18 cellular contexts compared by ENCODE assay signal in the genomic region with DNA sequence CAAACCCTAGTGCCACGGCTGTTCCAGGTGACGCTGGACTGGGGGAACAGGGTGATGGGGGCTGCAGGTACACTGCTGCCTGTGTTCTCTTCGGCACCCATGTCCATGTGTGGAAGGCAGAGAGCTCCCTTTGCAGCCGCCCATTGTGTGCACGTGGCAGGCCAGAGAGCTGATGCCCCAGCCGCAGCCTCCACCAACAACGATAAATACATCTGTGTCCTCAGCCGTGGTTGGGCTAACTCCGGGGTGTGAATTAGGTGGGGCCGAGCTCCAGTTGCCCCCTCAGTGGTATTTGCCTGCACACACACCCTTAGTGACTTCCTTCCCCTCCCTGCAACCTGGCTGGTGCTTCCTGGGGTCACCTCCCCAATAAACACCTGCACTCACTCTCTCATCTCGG.
DNase-seq lines count a peak whose midpoint lies in the region; ATAC-seq and TF ChIP-seq lines count a peak whose summit lies in the region.
"Had no signal": no experiment of that assay in that cellular context is flagged by ENCODE, and none has a peak within 500 bp of the region (broad histone marks: within the 10 kb centered on the region; RNA-seq: fewer than 3 reads in every experiment).

No MANE protein-coding gene starts in this region.

- no peaks in the 10 kb centered on the region for H3K36me3 ChIP-seq in testis (ENCODE audit: low read depth, missing control alignments)

- no peak overlapping the region for H2BK15ac ChIP-seq in H9 (ENCODE audit: low read depth, low read length)

- H3K18ac ChIP-seq in H9 (ENCODE audit: insufficient read length, low read depth, low read length) = no peak overlapping the region

- no peak for TF ChIP-seq CTCF in H9 (conservative IDR thresholded peaks at IDR 0.05)
- TF ChIP-seq CTCF in nephron progenitor cell (IDR thresholded peaks at IDR 0.05) = no peak
- TF ChIP-seq CTCF in testis (IDR thresholded peaks at IDR 0.05) = no peak

- no peak overlapping the region for H2BK12ac ChIP-seq in H9 (ENCODE audit: insufficient read length, low read depth, low read length)

- H3K9ac ChIP-seq in H9 (ENCODE audit: extremely low read depth, insufficient read length, low read length) = no peak overlapping the region

- no peaks in the 10 kb centered on the region for H3K79me2 ChIP-seq in H9 (ENCODE audit: insufficient read depth, low read length)

- H3K9me3 ChIP-seq in H9 (ENCODE audit: control insufficient read depth, low read depth, low read length) (no peaks in the 10 kb centered on the region), testis (no peaks in the 10 kb centered on the region)
- H3K9me3 ChIP-seq: Caco-2 had no signal

- H3K4me3 Mint-ChIP-seq in H9 (no peak overlapping the region; a peak in 1 of 5 replicates), nephron progenitor cell (no peak overlapping the region)
- H3K4me3 Mint-ChIP-seq: B cell; CD14-positive monocyte; CD8-positive, alpha-beta T cell; HFFc6 had no signal

- no peaks in the 10 kb centered on the region for H3K79me1 ChIP-seq in H9 (ENCODE audit: insufficient read depth, low read depth, low read length, poor library complexity, severe bottlenecking)

- no peak overlapping the region for H2BK5ac ChIP-seq in H9 (ENCODE audit: insufficient read length, low read length)

- H3K27ac ChIP-seq in H9 (ENCODE audit: insufficient read length, low read depth, low read length) (no peak overlapping the region), testis (no peak overlapping the region)
- H3K27ac ChIP-seq: HL-60 had no signal

- H3K4me1 ChIP-seq in H9 (ENCODE audit: insufficient read depth, low read length) = no peaks in the 10 kb centered on the region; the same call in 1 of the 2 replicates
- no peaks in the 10 kb centered on the region for H3K4me1 ChIP-seq in testis
- H3K4me1 ChIP-seq: Caco-2 had no signal

- H3K4me3 ChIP-seq in testis = no peak overlapping the region
- H3K4me3 ChIP-seq: K562 had no signal

- no peaks in the 10 kb centered on the region for H4K20me1 ChIP-seq in H9 (ENCODE audit: control insufficient read depth, insufficient read depth, insufficient read length)

- no peak overlapping the region for H4K8ac ChIP-seq in H9 (replicated peaks; ENCODE audit: insufficient read length, low read depth, low read length)

- H4K91ac ChIP-seq in H9 (ENCODE audit: insufficient read length, low read depth, low read length) = no peak overlapping the region

- ATAC-seq in HG03045 (IDR thresholded peaks at IDR 0.05; ENCODE audit: unreplicated experiment) = no peak
- ATAC-seq: CD8-positive, alpha-beta T cell had no signal

- H3K27me3 ChIP-seq in H9 (ENCODE audit: insufficient read depth, low read length) = no peaks in the 10 kb centered on the region
- no peaks in the 10 kb centered on the region for H3K27me3 ChIP-seq in testis

- DNase-seq in H9 (no peak), islet precursor cell (peak; percentile 48), nephron progenitor cell (no peak), NCI-H1694 treated with DMSO at 0.1 percent for 48 hours (lab: John Stamatoyannopoulos, UW) (no peak), OCI-M2 (lab: John Stamatoyannopoulos, UW; ENCODE audit: unreplicated experiment) (no peak), testis (no peak)
- DNase-seq: Caco-2; CD8-positive, alpha-beta T cell; DND-41; GF-D8; GOT3; HCEC 1CT; HFFc6 had no signal

- no peaks in the 10 kb centered on the region for H3K23me2 ChIP-seq in H9 (ENCODE audit: insufficient read length, low read depth, low read length, poor library complexity, severe bottlenecking)

- H3K14ac ChIP-seq in H9 (ENCODE audit: insufficient read depth, low read length) = peak overlapping the region; percentile 8; the same call in 1 of the 2 replicates

- H2BK20ac ChIP-seq in H9 (ENCODE audit: low read depth, low read length, poor library complexity, severe bottlenecking) = no peak overlapping the region

- no peak overlapping the region; a peak in 1 of 7 replicates for H3K27ac Mint-ChIP-seq in H9
- peak overlapping the region; percentile 87 for H3K27ac Mint-ChIP-seq in nephron progenitor cell
- H3K27ac Mint-ChIP-seq: B cell; CD8-positive, alpha-beta T cell; HFFc6 had no signal

- peaks cover 3% of the 10 kb centered on the region for H3K27me3 Mint-ChIP-seq in H9 (ENCODE audit: low read depth)
- H3K27me3 Mint-ChIP-seq in nephron progenitor cell (ENCODE audit: low read depth, poor library complexity) = peaks cover 7% of the 10 kb centered on the region
- H3K27me3 Mint-ChIP-seq: B cell had no signal

- H3K56ac ChIP-seq in H9 (ENCODE audit: insufficient read length, low read depth, low read length) = no peak overlapping the region

- H3K23ac ChIP-seq in H9 (ENCODE audit: insufficient read length, low read depth, low read length) = no peak overlapping the region

- intact Hi-C loops in testis (cut with DNase I; ENCODE audit: low total_unique reads) = no loop called here

- H2AFZ ChIP-seq in H9 (ENCODE audit: low read length) = no peak overlapping the region

- H2BK120ac ChIP-seq in H9 (ENCODE audit: low read depth, low read length, poor library complexity, severe bottlenecking) = no peak overlapping the region

- H4K5ac ChIP-seq in H9 (ENCODE audit: insufficient read length, low read depth, low read length) = no peak overlapping the region

- no CpG with 5 or more reads among the region's 11 CpGs for WGBS in H9 (ENCODE audit: extremely low coverage, insufficient read length, low lambda C conversion rate)
- 77 to 82% methylated on average over 11 of the region's 11 CpGs for WGBS in testis, 2 donors

- H3K36me3 Mint-ChIP-seq in H9 (ENCODE audit: insufficient read depth in 1 of 3, low read depth in 3 of 3) (no peaks in the 10 kb centered on the region; a peak in 1 of 7 replicates), nephron progenitor cell (ENCODE audit: low read depth) (no peaks in the 10 kb centered on the region)
- H3K36me3 Mint-ChIP-seq: CD14-positive monocyte; CD8-positive, alpha-beta T cell had no signal

- peaks cover 18 to 19% of the 10 kb centered on the region in 2 experiments for H3K4me1 Mint-ChIP-seq in H9
- peaks cover 39% of the 10 kb centered on the region for H3K4me1 Mint-ChIP-seq in nephron progenitor cell
- H3K4me1 Mint-ChIP-seq: B cell, CD14-positive monocyte had no signal

- no peak overlapping the region for H3K4ac ChIP-seq in H9 (ENCODE audit: low read depth, low read length)

- no peak overlapping the region for H2AK5ac ChIP-seq in H9 (ENCODE audit: insufficient read length, low read length)

- H3K9me3 Mint-ChIP-seq in H9 (no peaks in the 10 kb centered on the region), nephron progenitor cell (peaks cover 3% of the 10 kb centered on the region)
- H3K9me3 Mint-ChIP-seq: CD8-positive, alpha-beta T cell; HFFc6 had no signal

- H3T11ph ChIP-seq in H9 (ENCODE audit: low read length) = no peak overlapping the region

- H3K4me2 ChIP-seq in H9 (ENCODE audit: insufficient read depth, insufficient read length, low read length) = no peak overlapping the region

- no peak for TF ChIP-seq POLR2A in testis (IDR thresholded peaks at IDR 0.05)
